In the genomic region with DNA sequence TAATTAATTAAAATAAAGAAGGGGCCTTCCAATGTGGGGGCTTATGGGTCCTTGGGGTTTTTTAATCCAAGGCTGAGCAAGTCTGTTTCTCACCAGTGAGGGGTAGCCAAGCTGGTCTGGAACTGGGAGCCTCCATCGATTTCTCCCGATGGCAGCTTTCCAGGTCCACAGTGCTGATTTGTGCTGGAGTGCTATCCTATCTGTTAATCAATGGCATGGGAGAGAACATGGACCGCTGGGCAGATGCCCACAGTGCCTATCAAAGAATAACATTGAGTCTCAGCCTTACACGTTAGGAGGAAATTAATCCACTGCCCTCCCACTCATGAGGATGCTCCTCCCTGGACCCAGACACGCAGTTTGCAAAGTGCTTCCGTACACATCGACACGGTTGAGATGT, we compare ENCODE assay signal across 2 cellular contexts.
TF ChIP-seq lines count a peak whose summit lies in the region.

No MANE protein-coding gene starts in this region.

TF ChIP-seq in liver, 16 proteins besides CTCF, POLR2A, EP300 and RAD21 (continued from another document):
- TF ChIP-seq REST (IDR thresholded peaks at IDR 0.05) (peak; percentile 97), GABPA (IDR thresholded peaks at IDR 0.05 in 1 of 2, conservative IDR thresholded peaks at IDR 0.05 in 1 of 2) (no peak), JUND (IDR thresholded peaks at IDR 0.05) (no peak), HNF4A (conservative IDR thresholded peaks at IDR 0.05) (peak in 1 of 2 donors; percentile 36), EGR1 (IDR thresholded peaks at IDR 0.05; ENCODE audit: low read depth in 2 of 2) (no peak), RXRA (IDR thresholded peaks at IDR 0.05) (no peak), NR2F2 (IDR thresholded peaks at IDR 0.05) (no peak), FOXA1 (IDR thresholded peaks at IDR 0.05) (no peak), ATF3 (IDR thresholded peaks at IDR 0.05) (no peak)
- TF ChIP-seq, protein P1, sequence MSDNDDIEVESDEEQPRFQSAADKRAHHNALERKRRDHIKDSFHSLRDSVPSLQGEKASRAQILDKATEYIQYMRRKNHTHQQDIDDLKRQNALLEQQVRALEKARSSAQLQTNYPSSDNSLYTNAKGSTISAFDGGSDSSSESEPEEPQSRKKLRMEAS (IDR thresholded peaks at IDR 0.05): no peak
- TF ChIP-seq, protein P2, sequence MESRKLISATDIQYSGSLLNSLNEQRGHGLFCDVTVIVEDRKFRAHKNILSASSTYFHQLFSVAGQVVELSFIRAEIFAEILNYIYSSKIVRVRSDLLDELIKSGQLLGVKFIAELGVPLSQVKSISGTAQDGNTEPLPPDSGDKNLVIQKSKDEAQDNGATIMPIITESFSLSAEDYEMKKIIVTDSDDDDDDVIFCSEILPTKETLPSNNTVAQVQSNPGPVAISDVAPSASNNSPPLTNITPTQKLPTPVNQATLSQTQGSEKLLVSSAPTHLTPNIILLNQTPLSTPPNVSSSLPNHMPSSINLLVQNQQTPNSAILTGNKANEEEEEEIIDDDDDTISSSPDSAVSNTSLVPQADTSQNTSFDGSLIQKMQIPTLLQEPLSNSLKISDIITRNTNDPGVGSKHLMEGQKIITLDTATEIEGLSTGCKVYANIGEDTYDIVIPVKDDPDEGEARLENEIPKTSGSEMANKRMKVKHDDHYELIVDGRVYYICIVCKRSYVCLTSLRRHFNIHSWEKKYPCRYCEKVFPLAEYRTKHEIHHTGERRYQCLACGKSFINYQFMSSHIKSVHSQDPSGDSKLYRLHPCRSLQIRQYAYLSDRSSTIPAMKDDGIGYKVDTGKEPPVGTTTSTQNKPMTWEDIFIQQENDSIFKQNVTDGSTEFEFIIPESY (IDR thresholded peaks at IDR 0.05): no peak
TF ChIP-seq in liver: peak in this region for 3.

TF ChIP-seq in HepG2, 621 proteins besides CTCF, POLR2A, EP300 and RAD21 (continued from another document):
- TF ChIP-seq REST (IDR thresholded peaks at IDR 0.05; ENCODE audit: borderline replicate concordance in 1 of 2, low read depth in 1 of 2, low read length in 2 of 2) (0 out of 4 replicates have a peak, but pooled peaks of 1 of the 2 experiments have one; percentile 32), RXRA (CRISPR knock-in tag; IDR thresholded peaks at IDR 0.05) (no peak), FIP1L1 (IDR thresholded peaks at IDR 0.05; ENCODE audit: borderline replicate concordance, insufficient read depth, low read depth, low read length) (no peak)
